Comparison of ENCODE assay signal across 15 cellular contexts in genomic region chr11:8111636-8112035, GRCh38.
"Had no signal": no experiment of that assay in that cellular context is flagged by ENCODE, and none has a peak within 500 bp of the region (broad histone marks: within the 10 kb centered on the region; RNA-seq: fewer than 3 reads in every experiment).

No MANE protein-coding gene starts in this region.

- H3K27me3 Mint-ChIP-seq: activated naive CD8-positive, alpha-beta T cell treated with anti-CD3 and anti-CD28 coated beads, Interleukin-2, amount 10 ng/mL, durations not matched to agents 7 days and 5 days; naive B cell had no signal

- H3K27me3 ChIP-seq: breast epithelium, neural progenitor cell, ovary, sigmoid colon, stomach, thyroid gland, uterus had no signal

- H3K4me3 Mint-ChIP-seq: activated naive CD8-positive, alpha-beta T cell treated with anti-CD3 and anti-CD28 coated beads, Interleukin-2, amount 10 ng/mL, durations not matched to agents 7 days and 5 days; naive B cell; neural progenitor cell had no signal

- H3K27ac Mint-ChIP-seq: activated naive CD8-positive, alpha-beta T cell treated with anti-CD3 and anti-CD28 coated beads, Interleukin-2, amount 10 ng/mL, durations not matched to agents 7 days and 5 days; neural progenitor cell had no signal

- H3K4me1 ChIP-seq: breast epithelium, neural progenitor cell, uterus had no signal

- H3K4me3 ChIP-seq: breast epithelium, lung, neural progenitor cell, ovary, sigmoid colon, stomach, thyroid gland, uterus had no signal

- H3K36me3 ChIP-seq: breast epithelium, ovary, uterus had no signal

- DNase-seq: activated CD4-positive, alpha-beta T cell treated with anti-CD3 and anti-CD28 coated beads, Interleukin-2, amount 50 U/mL, for 1 hour; activated CD8-positive, alpha-beta memory T cell treated with anti-CD3 and anti-CD28 coated beads for 24 hours; activated naive CD4-positive, alpha-beta T cell; activated naive CD8-positive, alpha-beta T cell treated with anti-CD3 and anti-CD28 coated beads, Interleukin-2, amount 10 ng/mL, durations not matched to agents 7 days and 5 days; aorta; naive B cell; ovary; sigmoid colon; stimulated activated CD4-positive, alpha-beta T cell treated with anti-CD3 and anti-CD28 coated beads, Interleukin-1b, Interleukin-23, amount 100 ng/mL, for 48 hours; stomach; thyroid gland; uterus had no signal

- H3K4me1 Mint-ChIP-seq: activated naive CD8-positive, alpha-beta T cell treated with anti-CD3 and anti-CD28 coated beads, Interleukin-2, amount 10 ng/mL, durations not matched to agents 7 days and 5 days; naive B cell; neural progenitor cell had no signal

- H3K9me3 ChIP-seq: breast epithelium, ovary, sigmoid colon, thyroid gland, uterus had no signal

- H3K9ac ChIP-seq: neural progenitor cell had no signal
